In the genomic region with DNA sequence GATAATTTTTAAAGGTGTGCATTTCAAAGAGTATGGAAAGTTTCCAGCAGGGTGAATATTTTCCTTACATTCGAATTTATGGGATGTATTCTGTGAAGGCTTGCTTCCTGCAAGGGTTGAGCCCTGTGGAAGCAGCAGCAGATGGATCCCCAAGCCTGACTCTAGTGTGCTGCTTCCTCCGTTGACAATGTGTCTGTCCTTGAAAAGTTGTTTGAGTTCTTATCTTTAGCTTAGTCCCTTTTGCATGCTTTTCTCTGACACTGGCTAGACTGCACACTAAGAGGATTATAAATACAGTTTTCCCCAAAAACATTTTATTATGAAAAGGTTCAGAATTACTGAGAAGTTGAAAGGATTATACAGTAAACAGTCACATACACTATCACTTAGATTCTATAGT, we compare ENCODE assay signal across 9 cellular contexts.
"Had no signal": no experiment of that assay in that cellular context is flagged by ENCODE, and none has a peak within 500 bp of the region (broad histone marks: within the 10 kb centered on the region; RNA-seq: fewer than 3 reads in every experiment).

No MANE protein-coding gene starts in this region.

- H3K4me1 ChIP-seq: HAP-1 had no signal

- ATAC-seq: HCT116, K562 had no signal

- H3K9me3 ChIP-seq: HAP-1 had no signal

- H3K9ac ChIP-seq: GM23248 had no signal

- H3K27ac ChIP-seq: GM23248, HL-60 had no signal

- DNase-seq: GM23248, GOT3, H7, HFFc6, IMR-90 had no signal

- FAIRE-seq: K562 had no signal

- H2AFZ ChIP-seq: GM23248 had no signal

- H3K4me3 ChIP-seq: GM23248, HAP-1, K562 had no signal
